2 cellular contexts compared by ENCODE assay signal in genomic region chr9:137316012-137316981, GRCh38.
TF ChIP-seq lines count a peak whose summit lies in the region.

No MANE protein-coding gene starts in this region.

TF ChIP-seq in K562, 482 proteins besides CTCF, POLR2A, EP300 and RAD21 (continued from another document and continues in another):
- TF ChIP-seq CREB3L1 (IDR thresholded peaks at IDR 0.05; ENCODE audit: borderline replicate concordance, low read depth) (peak; percentile 55; the same call in 1 of the 2 replicates), CCNT2 (IDR thresholded peaks at IDR 0.05; ENCODE audit: borderline replicate concordance, extremely low read depth, insufficient read length, low read depth, low read length) (peak; percentile 74), CREBBP (IDR thresholded peaks at IDR 0.05; ENCODE audit: low read depth, low read length) (no peak), RCOR1 (IDR thresholded peaks at IDR 0.05; ENCODE audit: borderline replicate concordance in 1 of 2, low read depth in 2 of 2, low read length in 2 of 2) (no peak), SRSF9 (IDR thresholded peaks at IDR 0.05; ENCODE audit: borderline replicate concordance, low read depth, low read length) (no peak), SNIP1 (IDR thresholded peaks at IDR 0.05; ENCODE audit: low read depth) (no peak), POLR2G (IDR thresholded peaks at IDR 0.05; ENCODE audit: low read depth, low read length) (peak; percentile 81), OTX1 (CRISPR knock-in tag; IDR thresholded peaks at IDR 0.05) (no peak), POLR2AphosphoS5 (IDR thresholded peaks at IDR 0.05; ENCODE audit: control insufficient read depth, insufficient read depth, low read depth, low read length) (no peak), ZNF165 (CRISPR knock-in tag; IDR thresholded peaks at IDR 0.05; ENCODE audit: borderline replicate concordance) (no peak), ZNF592 (IDR thresholded peaks at IDR 0.05) (peak; percentile 64), RFX1 (IDR thresholded peaks at IDR 0.05) (no peak), ZFP36 (IDR thresholded peaks at IDR 0.05; ENCODE audit: low read depth, low read length, partially characterized antibody) (peak; percentile 95), HDAC2 (IDR thresholded peaks at IDR 0.05) (0 out of 2 replicates have a peak, but pooled peaks have one; percentile 55), PATZ1 (CRISPR knock-in tag; IDR thresholded peaks at IDR 0.05; ENCODE audit: borderline replicate concordance) (no peak), ESRRB (CRISPR knock-in tag; IDR thresholded peaks at IDR 0.05; ENCODE audit: borderline replicate concordance) (no peak), MECOM (CRISPR knock-in tag; IDR thresholded peaks at IDR 0.05) (no peak), HMG20A (CRISPR knock-in tag; conservative IDR thresholded peaks at IDR 0.05) (no peak)
- TF ChIP-seq, protein P1, sequence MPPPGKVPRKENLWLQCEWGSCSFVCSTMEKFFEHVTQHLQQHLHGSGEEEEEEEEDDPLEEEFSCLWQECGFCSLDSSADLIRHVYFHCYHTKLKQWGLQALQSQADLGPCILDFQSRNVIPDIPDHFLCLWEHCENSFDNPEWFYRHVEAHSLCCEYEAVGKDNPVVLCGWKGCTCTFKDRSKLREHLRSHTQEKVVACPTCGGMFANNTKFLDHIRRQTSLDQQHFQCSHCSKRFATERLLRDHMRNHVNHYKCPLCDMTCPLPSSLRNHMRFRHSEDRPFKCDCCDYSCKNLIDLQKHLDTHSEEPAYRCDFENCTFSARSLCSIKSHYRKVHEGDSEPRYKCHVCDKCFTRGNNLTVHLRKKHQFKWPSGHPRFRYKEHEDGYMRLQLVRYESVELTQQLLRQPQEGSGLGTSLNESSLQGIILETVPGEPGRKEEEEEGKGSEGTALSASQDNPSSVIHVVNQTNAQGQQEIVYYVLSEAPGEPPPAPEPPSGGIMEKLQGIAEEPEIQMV (tag; conservative IDR thresholded peaks at IDR 0.05; ENCODE audit: low read depth) = no peak

TF ChIP-seq in HepG2, 621 proteins besides CTCF, POLR2A, EP300 and RAD21 (continued from another document and continues in another):
- TF ChIP-seq, protein P2, sequence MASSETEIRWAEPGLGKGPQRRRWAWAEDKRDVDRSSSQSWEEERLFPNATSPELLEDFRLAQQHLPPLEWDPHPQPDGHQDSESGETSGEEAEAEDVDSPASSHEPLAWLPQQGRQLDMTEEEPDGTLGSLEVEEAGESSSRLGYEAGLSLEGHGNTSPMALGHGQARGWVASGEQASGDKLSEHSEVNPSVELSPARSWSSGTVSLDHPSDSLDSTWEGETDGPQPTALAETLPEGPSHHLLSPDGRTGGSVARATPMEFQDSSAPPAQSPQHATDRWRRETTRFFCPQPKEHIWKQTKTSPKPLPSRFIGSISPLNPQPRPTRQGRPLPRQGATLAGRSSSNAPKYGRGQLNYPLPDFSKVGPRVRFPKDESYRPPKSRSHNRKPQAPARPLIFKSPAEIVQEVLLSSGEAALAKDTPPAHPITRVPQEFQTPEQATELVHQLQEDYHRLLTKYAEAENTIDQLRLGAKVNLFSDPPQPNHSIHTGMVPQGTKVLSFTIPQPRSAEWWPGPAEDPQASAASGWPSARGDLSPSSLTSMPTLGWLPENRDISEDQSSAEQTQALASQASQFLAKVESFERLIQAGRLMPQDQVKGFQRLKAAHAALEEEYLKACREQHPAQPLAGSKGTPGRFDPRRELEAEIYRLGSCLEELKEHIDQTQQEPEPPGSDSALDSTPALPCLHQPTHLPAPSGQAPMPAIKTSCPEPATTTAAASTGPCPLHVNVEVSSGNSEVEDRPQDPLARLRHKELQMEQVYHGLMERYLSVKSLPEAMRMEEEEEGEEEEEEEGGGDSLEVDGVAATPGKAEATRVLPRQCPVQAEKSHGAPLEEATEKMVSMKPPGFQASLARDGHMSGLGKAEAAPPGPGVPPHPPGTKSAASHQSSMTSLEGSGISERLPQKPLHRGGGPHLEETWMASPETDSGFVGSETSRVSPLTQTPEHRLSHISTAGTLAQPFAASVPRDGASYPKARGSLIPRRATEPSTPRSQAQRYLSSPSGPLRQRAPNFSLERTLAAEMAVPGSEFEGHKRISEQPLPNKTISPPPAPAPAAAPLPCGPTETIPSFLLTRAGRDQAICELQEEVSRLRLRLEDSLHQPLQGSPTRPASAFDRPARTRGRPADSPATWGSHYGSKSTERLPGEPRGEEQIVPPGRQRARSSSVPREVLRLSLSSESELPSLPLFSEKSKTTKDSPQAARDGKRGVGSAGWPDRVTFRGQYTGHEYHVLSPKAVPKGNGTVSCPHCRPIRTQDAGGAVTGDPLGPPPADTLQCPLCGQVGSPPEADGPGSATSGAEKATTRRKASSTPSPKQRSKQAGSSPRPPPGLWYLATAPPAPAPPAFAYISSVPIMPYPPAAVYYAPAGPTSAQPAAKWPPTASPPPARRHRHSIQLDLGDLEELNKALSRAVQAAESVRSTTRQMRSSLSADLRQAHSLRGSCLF (CRISPR knock-in tag; IDR thresholded peaks at IDR 0.05; ENCODE audit: borderline replicate concordance) = no peak
- TF ChIP-seq FOXM1 (CRISPR knock-in tag; IDR thresholded peaks at IDR 0.05) (no peak), ZSCAN29 (CRISPR knock-in tag; conservative IDR thresholded peaks at IDR 0.05) (no peak), TOE1 (CRISPR knock-in tag; IDR thresholded peaks at IDR 0.05) (no peak), MIER2 (CRISPR knock-in tag; IDR thresholded peaks at IDR 0.05) (no peak), ZBTB8A (CRISPR knock-in tag; IDR thresholded peaks at IDR 0.05; ENCODE audit: borderline replicate concordance, low read depth) (no peak), ZNF687 (CRISPR knock-in tag; IDR thresholded peaks at IDR 0.05) (peak; percentile 32; the same call in 1 of the 2 replicates), SNAI1 (CRISPR knock-in tag; IDR thresholded peaks at IDR 0.05; ENCODE audit: borderline replicate concordance) (no peak), PRDM10 (CRISPR knock-in tag; IDR thresholded peaks at IDR 0.05; ENCODE audit: low read depth) (no peak), ISL2 (CRISPR knock-in tag; IDR thresholded peaks at IDR 0.05) (no peak), ZNF646 (CRISPR knock-in tag; IDR thresholded peaks at IDR 0.05) (no peak), BHLHE40 (IDR thresholded peaks at IDR 0.05; ENCODE audit: low read length) (no peak)
- TF ChIP-seq, protein P3, sequence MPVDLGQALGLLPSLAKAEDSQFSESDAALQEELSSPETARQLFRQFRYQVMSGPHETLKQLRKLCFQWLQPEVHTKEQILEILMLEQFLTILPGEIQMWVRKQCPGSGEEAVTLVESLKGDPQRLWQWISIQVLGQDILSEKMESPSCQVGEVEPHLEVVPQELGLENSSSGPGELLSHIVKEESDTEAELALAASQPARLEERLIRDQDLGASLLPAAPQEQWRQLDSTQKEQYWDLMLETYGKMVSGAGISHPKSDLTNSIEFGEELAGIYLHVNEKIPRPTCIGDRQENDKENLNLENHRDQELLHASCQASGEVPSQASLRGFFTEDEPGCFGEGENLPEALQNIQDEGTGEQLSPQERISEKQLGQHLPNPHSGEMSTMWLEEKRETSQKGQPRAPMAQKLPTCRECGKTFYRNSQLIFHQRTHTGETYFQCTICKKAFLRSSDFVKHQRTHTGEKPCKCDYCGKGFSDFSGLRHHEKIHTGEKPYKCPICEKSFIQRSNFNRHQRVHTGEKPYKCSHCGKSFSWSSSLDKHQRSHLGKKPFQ (CRISPR knock-in tag; IDR thresholded peaks at IDR 0.05; ENCODE audit: insufficient replicate concordance) = no peak
- TF ChIP-seq, protein P4, sequence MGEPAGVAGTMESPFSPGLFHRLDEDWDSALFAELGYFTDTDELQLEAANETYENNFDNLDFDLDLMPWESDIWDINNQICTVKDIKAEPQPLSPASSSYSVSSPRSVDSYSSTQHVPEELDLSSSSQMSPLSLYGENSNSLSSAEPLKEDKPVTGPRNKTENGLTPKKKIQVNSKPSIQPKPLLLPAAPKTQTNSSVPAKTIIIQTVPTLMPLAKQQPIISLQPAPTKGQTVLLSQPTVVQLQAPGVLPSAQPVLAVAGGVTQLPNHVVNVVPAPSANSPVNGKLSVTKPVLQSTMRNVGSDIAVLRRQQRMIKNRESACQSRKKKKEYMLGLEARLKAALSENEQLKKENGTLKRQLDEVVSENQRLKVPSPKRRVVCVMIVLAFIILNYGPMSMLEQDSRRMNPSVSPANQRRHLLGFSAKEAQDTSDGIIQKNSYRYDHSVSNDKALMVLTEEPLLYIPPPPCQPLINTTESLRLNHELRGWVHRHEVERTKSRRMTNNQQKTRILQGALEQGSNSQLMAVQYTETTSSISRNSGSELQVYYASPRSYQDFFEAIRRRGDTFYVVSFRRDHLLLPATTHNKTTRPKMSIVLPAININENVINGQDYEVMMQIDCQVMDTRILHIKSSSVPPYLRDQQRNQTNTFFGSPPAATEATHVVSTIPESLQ (CRISPR knock-in tag; conservative IDR thresholded peaks at IDR 0.05) = no peak
